9 cellular contexts compared by ENCODE assay signal in genomic region chr22:19120829-19121630, GRCh38. TPM values are rescaled to one million over a fixed set of nuclear protein-coding genes. Genes with fewer than 3 reads are reported as not detected.
DNase-seq lines count a peak whose midpoint lies in the region; ATAC-seq and TF ChIP-seq lines count a peak whose summit lies in the region.
"Had no signal": no experiment of that assay in that cellular context is flagged by ENCODE, and none has a peak within 500 bp of the region (broad histone marks: within the 10 kb centered on the region; RNA-seq: fewer than 3 reads in every experiment).

No MANE protein-coding gene starts in this region.

- peak overlapping the region; percentile 97 for H3K27ac ChIP-seq in left ventricle myocardium inferior (replicated peaks)

- no peaks in the 10 kb centered on the region for H3K36me3 Mint-ChIP-seq in activated T-helper 17 cell treated with anti-CD3 and anti-CD28 coated beads, Interleukin-2, amount 50 U/mL, for 72 hours (ENCODE audit: low read depth)

- H3K27me3 ChIP-seq in left ventricle myocardium inferior (ENCODE audit: low read depth): no peaks in the 10 kb centered on the region

- H3K9me3 Mint-ChIP-seq in activated T-helper 17 cell treated with anti-CD3 and anti-CD28 coated beads, Interleukin-2, amount 50 U/mL, for 72 hours: no peaks in the 10 kb centered on the region

- intact Hi-C loops in left ventricle myocardium inferior (cut with micrococcal nuclease): no loop called here

- H3K36me3 ChIP-seq in left ventricle myocardium inferior: no peaks in the 10 kb centered on the region

- TF ChIP-seq POLR2A in GM18505 (IDR thresholded peaks at IDR 0.05; ENCODE audit: borderline replicate concordance, extremely low read depth, insufficient read depth, insufficient read length): no peak

- H3K4me3 ChIP-seq in left ventricle myocardium inferior (peak overlapping the region; percentile 93), retinal pigment epithelial cell (ENCODE audit: low read length) (peak overlapping the region; percentile 88)

- peak overlapping the region; percentile 79 for H3K27ac Mint-ChIP-seq in activated T-helper 17 cell treated with anti-CD3 and anti-CD28 coated beads, Interleukin-2, amount 50 U/mL, for 72 hours

- ATAC-seq in HG03378 (IDR thresholded peaks at IDR 0.05; ENCODE audit: unreplicated experiment): peak; percentile 22
- ATAC-seq in activated T-helper 17 cell treated with anti-CD3 and anti-CD28 coated beads, Interleukin-2, amount 50 U/mL, for 72 hours (replicated peaks): no peak
- no peak for ATAC-seq in GM18505 (IDR thresholded peaks at IDR 0.05; ENCODE audit: unreplicated experiment)
- ATAC-seq in GM21529 (IDR thresholded peaks at IDR 0.05; ENCODE audit: unreplicated experiment): no peak

- H3K4me1 Mint-ChIP-seq in activated T-helper 17 cell treated with anti-CD3 and anti-CD28 coated beads, Interleukin-2, amount 50 U/mL, for 72 hours: peaks cover 26% of the 10 kb centered on the region

- peaks cover 68% of the 10 kb centered on the region for H3K4me1 ChIP-seq in left ventricle myocardium inferior

- no peaks in the 10 kb centered on the region for H3K27me3 Mint-ChIP-seq in activated T-helper 17 cell treated with anti-CD3 and anti-CD28 coated beads, Interleukin-2, amount 50 U/mL, for 72 hours

- no peaks in the 10 kb centered on the region for H3K9me3 ChIP-seq in left ventricle myocardium inferior (replicated peaks)

- DNase-seq in Daoy (ENCODE audit: low read depth) (peak; percentile 75), left ventricle myocardium inferior (no peak), retinal pigment epithelial cell (ENCODE audit: low read depth) (no peak), CD1c-positive myeloid dendritic cell (ENCODE audit: extremely low spot score) (no peak)

- H3K4me3 Mint-ChIP-seq in activated T-helper 17 cell treated with anti-CD3 and anti-CD28 coated beads, Interleukin-2, amount 50 U/mL, for 72 hours: peak overlapping the region; percentile 87

- TF ChIP-seq CTCF in left ventricle myocardium inferior (IDR thresholded peaks at IDR 0.05; ENCODE audit: borderline replicate concordance): no peak
- no peak for TF ChIP-seq CTCF in retinal pigment epithelial cell (conservative IDR thresholded peaks at IDR 0.05; ENCODE audit: low read depth, low read length)

RNA-seq across cellular contexts. Expression of gene DGCR2, which starts 1.2 kb away (rescaled TPM):
- total RNA-seq in Daoy (2014; rRNA removed; shearing (Covaris generic)): 24.4 and 24.5 TPM in 2 replicates
- 10 to 100 TPM; 22.6 to 27.3 TPM for total RNA-seq in activated T-helper 17 cell treated with anti-CD3 and anti-CD28 coated beads, Interleukin-2, amount 50 U/mL, for 72 hours
- 33.0 TPM for total RNA-seq in left ventricle myocardium inferior

RNA-seq across cellular contexts. Expression of gene TSSK2, which starts 10.1 kb away (rescaled TPM):
- not detected in 2 replicates for total RNA-seq in Daoy (2014; rRNA removed; shearing (Covaris generic))
- total RNA-seq in activated T-helper 17 cell treated with anti-CD3 and anti-CD28 coated beads, Interleukin-2, amount 50 U/mL, for 72 hours: not detected
- total RNA-seq in left ventricle myocardium inferior: not detected
- total RNA-seq: subcutaneous adipose tissue had no signal

RNA-seq across cellular contexts. Expression of gene ESS2, which starts 23.4 kb away (rescaled TPM):
- 18.1 and 24.8 TPM in 2 replicates for total RNA-seq in Daoy (2014; rRNA removed; shearing (Covaris generic))
- total RNA-seq in activated T-helper 17 cell treated with anti-CD3 and anti-CD28 coated beads, Interleukin-2, amount 50 U/mL, for 72 hours: 10 to 100 TPM; 13.8 to 20.8 TPM
- 9.5 TPM for total RNA-seq in left ventricle myocardium inferior

RNA-seq across cellular contexts. Expression of gene GSC2, which starts 29.1 kb away (rescaled TPM):
- not detected in 2 replicates for total RNA-seq in Daoy (2014; rRNA removed; shearing (Covaris generic))
- not detected for total RNA-seq in activated T-helper 17 cell treated with anti-CD3 and anti-CD28 coated beads, Interleukin-2, amount 50 U/mL, for 72 hours
- total RNA-seq in left ventricle myocardium inferior: not detected
- total RNA-seq: subcutaneous adipose tissue had no signal

RNA-seq across cellular contexts. Expression of gene SLC25A1, which starts 57.5 kb away (rescaled TPM):
- total RNA-seq in Daoy (2014; rRNA removed; shearing (Covaris generic)): 53.4 and 57.9 TPM in 2 replicates
- total RNA-seq in activated T-helper 17 cell treated with anti-CD3 and anti-CD28 coated beads, Interleukin-2, amount 50 U/mL, for 72 hours: 10 to 100 TPM; 33.4 to 47.9 TPM
- 20.9 TPM for total RNA-seq in left ventricle myocardium inferior
